ENCODE assay signal across 35 cellular contexts in genomic region chr18:45378308-45378707, GRCh38.
DNase-seq lines count a peak whose midpoint lies in the region; ATAC-seq, FAIRE-seq and TF ChIP-seq lines count a peak whose summit lies in the region.
"Had no signal": no experiment of that assay in that cellular context is flagged by ENCODE, and none has a peak within 500 bp of the region (broad histone marks: within the 10 kb centered on the region; RNA-seq: fewer than 3 reads in every experiment).

No MANE protein-coding gene starts in this region.

- H3K27me3 ChIP-seq in GM23338 (ENCODE audit: insufficient read depth) (no peaks in the 10 kb centered on the region), K562 (ENCODE audit: control insufficient read depth in 2 of 2, insufficient read depth in 2 of 2, low read length in 2 of 2) (no peaks in the 10 kb centered on the region)
- H3K27me3 ChIP-seq: BE2C; BLaER1; BLaER1 treated with 17β-estradiol and CSF1 and Interleukin-3, amounts not matched to agents 10 nM and 100 nM had no signal

- TF ChIP-seq EP300 in K562 (IDR thresholded peaks at IDR 0.05; ENCODE audit: low read length), result no peak

- H3K4me1 ChIP-seq in GM23338 (ENCODE audit: insufficient read depth) (no peaks in the 10 kb centered on the region), K562 (replicated peaks in 1 of 2; ENCODE audit: control insufficient read depth in 2 of 2, insufficient read depth in 2 of 2, low read length in 2 of 2) (no peaks in the 10 kb centered on the region)
- H3K4me1 ChIP-seq: A549, BE2C, BLaER1, Caco-2 had no signal

- TF ChIP-seq POLR2A in K562 (conservative IDR thresholded peaks at IDR 0.05), result no peak

- intact Hi-C loops in K562 (cut with micrococcal nuclease), result no loop called here

- TF ChIP-seq RAD21 in K562 (CRISPR knock-in tag; conservative IDR thresholded peaks at IDR 0.05 in 1 of 2, IDR thresholded peaks at IDR 0.05 in 1 of 2), result no peak

- no peaks in the 10 kb centered on the region for H3K9me3 ChIP-seq in K562 (replicated peaks; ENCODE audit: control insufficient read depth, insufficient read depth, low read depth, low read length)
- H3K9me3 ChIP-seq: A549; BE2C; BLaER1; BLaER1 treated with 17β-estradiol and CSF1 and Interleukin-3, amounts not matched to agents 10 nM and 100 nM; Caco-2 had no signal

- no peak for TF ChIP-seq CTCF in GM23338 (conservative IDR thresholded peaks at IDR 0.05; ENCODE audit: low read depth in 2 of 2)
- no peak for TF ChIP-seq CTCF in K562 (IDR thresholded peaks at IDR 0.05 in 2 of 3, conservative IDR thresholded peaks at IDR 0.05 in 1 of 3; ENCODE audit: insufficient read depth in 2 of 3, low read depth in 1 of 3, low read length in 3 of 3)

- H3K36me3 ChIP-seq in GM23338 (ENCODE audit: insufficient read depth), result no peaks in the 10 kb centered on the region
- H3K36me3 ChIP-seq in K562 (ENCODE audit: control insufficient read depth, insufficient read depth, low read length), result no peaks in the 10 kb centered on the region
- H3K36me3 ChIP-seq: BE2C; BLaER1; BLaER1 treated with 17β-estradiol and CSF1 and Interleukin-3, amounts not matched to agents 10 nM and 100 nM had no signal

- POLR2A ChIA-PET in K562 (lab: Yijun Ruan, JAX), result no interaction called here

- H4K20me1 ChIP-seq in GM23338 (replicated peaks; ENCODE audit: insufficient read depth), result no peaks in the 10 kb centered on the region
- no peaks in the 10 kb centered on the region for H4K20me1 ChIP-seq in K562 (replicated peaks; ENCODE audit: control insufficient read depth, insufficient read depth, low read length)
- H4K20me1 ChIP-seq: BLaER1; BLaER1 treated with 17β-estradiol and CSF1 and Interleukin-3, amounts not matched to agents 10 nM and 100 nM had no signal

- H3K27ac ChIP-seq in GM23338 (ENCODE audit: low read depth) (no peak overlapping the region), K562 (ENCODE audit: extremely low read depth, low read depth, low read length) (no peak overlapping the region)
- H3K27ac ChIP-seq: 22Rv1; A549; BLaER1; BLaER1 treated with 17β-estradiol and CSF1 and Interleukin-3, amounts not matched to agents 10 nM and 100 nM; C4-2B had no signal

- BruUV-seq in K562 (replicated peaks; lab: Mats Ljungman, UMichigan), result no TSS peak

- H3K27ac Mint-ChIP-seq in GM23338, result peak overlapping the region; percentile 41; the same call in 1 of the 2 replicates
- no peak overlapping the region for H3K27ac Mint-ChIP-seq in activated naive CD4-positive, alpha-beta T cell treated with anti-CD3 and anti-CD28 coated beads, Interleukin-2, amount 50 U/mL, for 72 hours
- H3K27ac Mint-ChIP-seq: B cell; CD14-positive monocyte; CD4-positive, alpha-beta memory T cell; CD4-positive, alpha-beta T cell; CD4-positive, CD25-positive, alpha-beta regulatory T cell; CD8-positive, alpha-beta memory T cell; CD8-positive, alpha-beta T cell had no signal

- H3K27me3 Mint-ChIP-seq in GM23338 (ENCODE audit: insufficient read depth, low read depth, poor library complexity), result peaks cover 3% of the 10 kb centered on the region

- H2AFZ ChIP-seq in GM23338, result no peak overlapping the region
- H2AFZ ChIP-seq in K562 (ENCODE audit: low read depth, low read length), result no peak overlapping the region

- H3K4me3 ChIP-seq in GM23338 (no peak overlapping the region), K562 (no peak overlapping the region)
- H3K4me3 ChIP-seq: A549; BLaER1; BLaER1 treated with 17β-estradiol and CSF1 and Interleukin-3, amounts not matched to agents 10 nM and 100 nM had no signal

- H3K4me2 ChIP-seq in GM23338 (no peak overlapping the region), K562 (ENCODE audit: insufficient read depth, low read length) (no peak overlapping the region)
- H3K4me2 ChIP-seq: A549; BLaER1; BLaER1 treated with 17β-estradiol and CSF1 and Interleukin-3, amounts not matched to agents 10 nM and 100 nM had no signal

- CTCF ChIA-PET in K562 (lab: Yijun Ruan, JAX; ENCODE audit: low intra/inter-chr PET ratio), result no interaction called here

- no peaks in the 10 kb centered on the region for H3K4me1 Mint-ChIP-seq in GM23338
- H3K4me1 Mint-ChIP-seq: CD4-positive, alpha-beta memory T cell; CD4-positive, CD25-positive, alpha-beta regulatory T cell; CD8-positive, alpha-beta memory T cell had no signal

- no peaks in the 10 kb centered on the region for H3K9me2 ChIP-seq in GM23338 (ENCODE audit: insufficient read depth)

- no peak overlapping the region for H3K9ac ChIP-seq in K562 (ENCODE audit: insufficient read depth in 1 of 2, low read depth in 2 of 2, low read length in 2 of 2)
- H3K9ac ChIP-seq: BLaER1; BLaER1 treated with 17β-estradiol and CSF1 and Interleukin-3, amounts not matched to agents 10 nM and 100 nM had no signal

- H3F3A ChIP-seq in GM23338 (replicated peaks; ENCODE audit: low read depth), result no peaks in the 10 kb centered on the region

- H3K9me1 ChIP-seq in K562 (ENCODE audit: control insufficient read depth, insufficient read depth, low read length), result no peaks in the 10 kb centered on the region

- ATAC-seq in GM23338 (no peak), K562 (no peak)
- no peak for ATAC-seq in activated naive CD4-positive, alpha-beta T cell treated with anti-CD3 and anti-CD28 coated beads, Interleukin-2, amount 50 U/mL, for 72 hours
- ATAC-seq: A549; CD8-positive, alpha-beta T cell had no signal

- no peak overlapping the region for H3K4me3 Mint-ChIP-seq in GM23338
- H3K4me3 Mint-ChIP-seq: B cell; CD14-positive monocyte; CD4-positive, alpha-beta memory T cell; CD4-positive, alpha-beta T cell; CD4-positive, CD25-positive, alpha-beta regulatory T cell; CD8-positive, alpha-beta memory T cell; CD8-positive, alpha-beta T cell had no signal

- no peaks in the 10 kb centered on the region for H3K36me3 Mint-ChIP-seq in GM23338 (ENCODE audit: low read depth)
- no peaks in the 10 kb centered on the region for H3K36me3 Mint-ChIP-seq in activated naive CD4-positive, alpha-beta T cell treated with anti-CD3 and anti-CD28 coated beads, Interleukin-2, amount 50 U/mL, for 72 hours
- H3K36me3 Mint-ChIP-seq: CD14-positive monocyte; CD4-positive, alpha-beta memory T cell; CD4-positive, CD25-positive, alpha-beta regulatory T cell; CD8-positive, alpha-beta memory T cell; CD8-positive, alpha-beta T cell had no signal

- 0% methylated on average over 1 of the region's 1 CpG for WGBS in K562 (ENCODE audit: insufficient coverage, low coverage, missing lambda C conversion rate)

- FAIRE-seq in K562 (lab: Jason Lieb, UNC), result no peak
- FAIRE-seq: A204.1, A549, D721Med had no signal

- H3K9me3 Mint-ChIP-seq in GM23338, result no peaks in the 10 kb centered on the region
- H3K9me3 Mint-ChIP-seq in activated naive CD4-positive, alpha-beta T cell treated with anti-CD3 and anti-CD28 coated beads, Interleukin-2, amount 50 U/mL, for 72 hours, result no peaks in the 10 kb centered on the region
- H3K9me3 Mint-ChIP-seq: CD4-positive, alpha-beta T cell; CD8-positive, alpha-beta memory T cell; CD8-positive, alpha-beta T cell had no signal

- H3K79me2 ChIP-seq in GM23338 (replicated peaks; ENCODE audit: insufficient read depth) (no peaks in the 10 kb centered on the region), K562 (ENCODE audit: control insufficient read depth, insufficient read depth, low read length) (no peaks in the 10 kb centered on the region)

- no peak for DNase-seq in GM23338 (ENCODE audit: low spot score)
- DNase-seq in OCI-M1 (lab: John Stamatoyannopoulos, UW), result peak; percentile 3
- DNase-seq in K562 (ENCODE audit: extremely low read depth in 1 of 4, low spot score in 3 of 4), result no peak
- DNase-seq in NCI-H226, result no peak
- no peak for DNase-seq in NCI-H510A treated with DMSO at 0.1 percent for 48 hours (lab: John Stamatoyannopoulos, UW)
- DNase-seq in activated naive CD4-positive, alpha-beta T cell treated with anti-CD3 and anti-CD28 coated beads, Interleukin-2, amount 50 U/mL, for 72 hours (ENCODE audit: low spot score in 2 of 2), result no peak
- DNase-seq: 8988T; ACHN; AML-193; BE2C; C1 segment of cervical spinal cord; Caco-2; Calu3; CD4-positive, alpha-beta memory T cell; CD4-positive, alpha-beta T cell; CD4-positive, CD25-positive, alpha-beta regulatory T cell; CD8-positive, alpha-beta memory T cell; CD8-positive, alpha-beta T cell; COR-L47; DMS 273 treated with DMSO at 0.1 percent for 48 hours; DMS153; DMS53; DMS79; DMS79 treated with DMSO at 0.1 percent for 48 hours; DND-41; EL had no signal

- in situ Hi-C loops in K562 (cut with MboI), result no loop called here

TF ChIP-seq in GM23338, 12 proteins besides CTCF, POLR2A, EP300 and RAD21 (continues in another document):
- TF ChIP-seq EZH2phosphoT487 (IDR thresholded peaks at IDR 0.05; ENCODE audit: unreplicated experiment) (no peak), STAT1 (IDR thresholded peaks at IDR 0.05; ENCODE audit: unreplicated experiment) (no peak), JUNB (IDR thresholded peaks at IDR 0.05; ENCODE audit: unreplicated experiment) (no peak), NANOG (IDR thresholded peaks at IDR 0.05; ENCODE audit: borderline replicate concordance) (no peak), POLR2AphosphoS5 (IDR thresholded peaks at IDR 0.05; ENCODE audit: low read depth) (no peak), CREB1 (CRISPR knock-in tag; IDR thresholded peaks at IDR 0.05; ENCODE audit: low read depth) (no peak), ZNF114 (CRISPR knock-in tag; IDR thresholded peaks at IDR 0.05) (no peak)

TF ChIP-seq in K562, 482 proteins besides CTCF, POLR2A, EP300 and RAD21:
- TF ChIP-seq NFE2 (IDR thresholded peaks at IDR 0.05; ENCODE audit: low read depth), result peak; percentile 71
- TF ChIP-seq ZBTB34 (CRISPR knock-in tag; IDR thresholded peaks at IDR 0.05), result no peak
- TF ChIP-seq MAFG (tag; conservative IDR thresholded peaks at IDR 0.05), result peak; percentile 58
- peak; percentile 2; the same call in 1 of the 2 replicates for TF ChIP-seq MAFF (IDR thresholded peaks at IDR 0.05; ENCODE audit: low read length)
